In the genomic region with DNA sequence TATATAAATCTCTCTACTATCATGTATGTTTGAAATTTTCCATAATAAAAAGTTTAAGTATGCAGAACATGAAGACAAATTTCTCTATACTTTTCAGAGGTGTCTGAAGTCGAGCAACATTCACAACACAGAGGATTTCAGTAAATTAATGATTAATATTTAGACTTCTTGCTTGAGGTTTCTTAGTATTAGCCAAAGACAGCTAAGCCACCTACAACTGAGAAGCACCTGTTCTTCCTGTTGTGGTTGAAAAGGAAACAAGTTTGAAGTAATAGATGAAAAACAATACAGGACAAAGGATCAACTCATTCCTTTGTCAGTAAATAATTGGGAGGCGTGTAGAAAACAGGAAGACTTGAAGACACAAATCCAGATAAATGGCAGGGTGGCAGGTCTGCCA, we compare ENCODE assay signal across 17 cellular contexts. TPM values are rescaled to one million over a fixed set of nuclear protein-coding genes. Genes with fewer than 3 reads are reported as not detected.
DNase-seq lines count a peak whose midpoint lies in the region; ATAC-seq and TF ChIP-seq lines count a peak whose summit lies in the region.
"Had no signal": no experiment of that assay in that cellular context is flagged by ENCODE, and none has a peak within 500 bp of the region (broad histone marks: within the 10 kb centered on the region; RNA-seq: fewer than 3 reads in every experiment).

No MANE protein-coding gene starts in this region.

- 57 to 67% (median 63%) methylated on average over 2 of the region's 2 CpGs for WGBS in ovary, 3 donors

- peak; percentile 93 for ATAC-seq in GM18907 (IDR thresholded peaks at IDR 0.05; ENCODE audit: unreplicated experiment)
- peak; percentile 71 for ATAC-seq in GM21526 (IDR thresholded peaks at IDR 0.05; ENCODE audit: low FRiP score, unreplicated experiment)
- peak; percentile 81 for ATAC-seq in HG02973 (IDR thresholded peaks at IDR 0.05; ENCODE audit: unreplicated experiment)
- peak; percentile 95 for ATAC-seq in HG03571 (IDR thresholded peaks at IDR 0.05; ENCODE audit: unreplicated experiment)
- ATAC-seq: natural killer cell had no signal

- H3K27me3 ChIP-seq in ovary = no peaks in the 10 kb centered on the region

- TF ChIP-seq POLR2A in ovary (IDR thresholded peaks at IDR 0.05) = no peak

- no peak for TF ChIP-seq EP300 in ovary (IDR thresholded peaks at IDR 0.05)

- no peaks in the 10 kb centered on the region for H3K4me1 ChIP-seq in ovary (ENCODE audit: insufficient read depth)

- no peak overlapping the region for H3K4me3 ChIP-seq in ovary

- DNase-seq in activated CD4-positive, alpha-beta T cell treated with anti-CD3 and anti-CD28 coated beads, Interleukin-2, amount 50 U/mL, for 1 hour = no peak
- no peak for DNase-seq in ovary
- no peak for DNase-seq in NCI-H1694 treated with DMSO at 0.1 percent for 48 hours (lab: John Stamatoyannopoulos, UW)
- DNase-seq in HuH-7.5 (ENCODE audit: low spot score) = no peak
- DNase-seq: activated CD4-positive, alpha-beta T cell treated with anti-CD3 and anti-CD28 coated beads for 48 hours; activated T-cell treated with anti-CD3 and anti-CD28 coated beads, Interleukin-2, amount 50 U/mL, for 48 hours; H9; mammary epithelial cell; natural killer cell; NCI-H1417 treated with DMSO at 0.1 percent for 48 hours; NCI-H226; SHP77 treated with DMSO at 0.1 percent for 48 hours had no signal

- H3K36me3 ChIP-seq in ovary = no peaks in the 10 kb centered on the region

- H3K27ac ChIP-seq in ovary = no peak overlapping the region
- H3K27ac ChIP-seq: epithelial cell of prostate had no signal

- TF ChIP-seq CTCF in ovary (IDR thresholded peaks at IDR 0.05) = no peak

- H3K9me3 ChIP-seq in ovary = no peaks in the 10 kb centered on the region

- intact Hi-C loops in ovary (cut with DNase I) = no loop called here

RNA-seq across cellular contexts. Expression of a gene that starts 21.1 kb away (rescaled TPM):
- 10 to 100 TPM; 14.1 to 27.7 (median 22.8) TPM for total RNA-seq in ovary
- polyA plus RNA-seq in ovary = 10 to 100 TPM; 17.4 to 17.6 TPM
